8 cellular contexts compared by ENCODE assay signal in genomic region chr13:25046985-25047660, GRCh38. TPM values are rescaled to one million over a fixed set of nuclear protein-coding genes. Genes with fewer than 3 reads are reported as not detected.
DNase-seq lines count a peak whose midpoint lies in the region; ATAC-seq, FAIRE-seq and TF ChIP-seq lines count a peak whose summit lies in the region.

No MANE protein-coding gene starts in this region.

- peak overlapping the region; percentile 54 for H2BK5ac ChIP-seq in trophoblast cell (ENCODE audit: low read depth, low read length, poor library complexity)

- no peak overlapping the region for H3K23ac ChIP-seq in trophoblast cell (ENCODE audit: low read length)

- TF ChIP-seq POLR2A in body of pancreas (IDR thresholded peaks at IDR 0.05) = no peak

- no peak for FAIRE-seq in D721Med (lab: Jason Lieb, UNC)

- TF ChIP-seq CTCF in D721Med (IDR thresholded peaks at IDR 0.05; ENCODE audit: insufficient read depth, missing control alignments) (no peak), foreskin fibroblast (IDR thresholded peaks at IDR 0.05; ENCODE audit: low read depth, low read length) (no peak), body of pancreas (IDR thresholded peaks at IDR 0.05) (no peak)

- H3K9ac ChIP-seq in trophoblast cell (ENCODE audit: low read length) = peak overlapping the region; percentile 56

- no peak overlapping the region for H3K18ac ChIP-seq in trophoblast cell (ENCODE audit: low read length)

- H2AK5ac ChIP-seq in trophoblast cell (ENCODE audit: low read length) = no peak overlapping the region

- H3K27me3 ChIP-seq in trophoblast cell (ENCODE audit: insufficient read depth, low read length) (no peaks in the 10 kb centered on the region), body of pancreas (peaks cover 0 to 14% of the 10 kb centered on the region in 2 donors)

- peak overlapping the region; percentile 93 for H3K4me2 ChIP-seq in trophoblast cell (ENCODE audit: low read length)

- no peak overlapping the region for H2BK12ac ChIP-seq in trophoblast cell (ENCODE audit: low read length)

- H4K8ac ChIP-seq in trophoblast cell (ENCODE audit: low read depth, low read length) = peak overlapping the region; percentile 18

- H3K14ac ChIP-seq in trophoblast cell (ENCODE audit: low read length) = no peak overlapping the region

- WGBS in trophoblast cell (ENCODE audit: extremely low coverage, insufficient coverage, insufficient read length) = no CpG with 5 or more reads among the region's 43 CpGs
- WGBS in body of pancreas, 2 donors = 2% methylated on average over 13 to 43 of the region's 43 CpGs

- H3K36me3 ChIP-seq in trophoblast cell (ENCODE audit: control insufficient read depth in 1 of 2, insufficient read depth in 2 of 2, low read length in 2 of 2) (peaks cover 2 to 3% of the 10 kb centered on the region in 2 experiments), body of pancreas (replicated peaks in 1 of 2; ENCODE audit: insufficient read depth in 1 of 2, low read depth in 2 of 2) (no peaks in the 10 kb centered on the region)

- H3K4me1 ChIP-seq in trophoblast cell (ENCODE audit: control insufficient read depth in 1 of 2, insufficient read depth in 2 of 2, low read length in 2 of 2) (peaks cover 0 to 4% of the 10 kb centered on the region in 2 experiments), body of pancreas (peaks cover 7% of the 10 kb centered on the region)

- H4K91ac ChIP-seq in trophoblast cell (ENCODE audit: low read depth, low read length) = no peak overlapping the region

- no peak for ATAC-seq in body of pancreas

- peak overlapping the region; percentile 3 for H2AFZ ChIP-seq in trophoblast cell (ENCODE audit: insufficient read depth, low read length, poor library complexity)

- peak overlapping the region; percentile 67 for H3K27ac ChIP-seq in trophoblast cell (ENCODE audit: low read depth, low read length)
- H3K27ac ChIP-seq in body of pancreas = no peak overlapping the region

- H3K79me2 ChIP-seq in trophoblast cell (ENCODE audit: control insufficient read depth, insufficient read depth, low read length, poor library complexity) = peaks cover 2% of the 10 kb centered on the region

- H3K9me3 ChIP-seq in trophoblast cell (ENCODE audit: insufficient read depth, low read depth, low read length) (no peaks in the 10 kb centered on the region), body of pancreas (no peaks in the 10 kb centered on the region)

- H2BK120ac ChIP-seq in trophoblast cell (ENCODE audit: insufficient read depth, low read length, poor library complexity) = no peak overlapping the region

- DNase-seq in D721Med (ENCODE audit: insufficient read length, low spot score) (peak; percentile 31), NCI-H526 (lab: John Stamatoyannopoulos, UW) (peak; percentile 50 to 82), foreskin fibroblast (peak; percentile 21 to 58), trophoblast cell (peak in 1 of 2 donors; percentile 3), MV-4-11 (lab: John Stamatoyannopoulos, UW) (no peak), SW480 (ENCODE audit: low spot score) (no peak), body of pancreas (no peak), NCI-H1092 treated with DMSO at 0.1 percent for 48 hours (lab: John Stamatoyannopoulos, UW) (no peak)

- H4K12ac ChIP-seq in trophoblast cell (ENCODE audit: low read depth, low read length) = peak overlapping the region; percentile 74

- H3K79me1 ChIP-seq in trophoblast cell (ENCODE audit: low read length) = peaks cover 2% of the 10 kb centered on the region

- H3K4me3 ChIP-seq in foreskin fibroblast (ENCODE audit: low read depth in 1 of 2, low read length in 2 of 2) = peak overlapping the region; percentile 31 to 48
- H3K4me3 ChIP-seq in trophoblast cell (ENCODE audit: low read depth, low read length) = peak overlapping the region; percentile 73
- H3K4me3 ChIP-seq in body of pancreas = no peak overlapping the region

- intact Hi-C loops in body of pancreas (cut with DNase I) = no loop called here

- no peak overlapping the region for H3K4ac ChIP-seq in trophoblast cell (ENCODE audit: low read depth, low read length)

RNA-seq across cellular contexts. Expression of gene PABPC3, which starts 48.8 kb away (rescaled TPM):
- 0.49 and 0.59 TPM in 2 replicates for polyA plus RNA-seq in trophoblast cell (2013)
- total RNA-seq in body of pancreas = not detected

Comparison
In these comparisons a context has a peak if more than half of its experiments do, and no peak if none do; other contexts are left out.
1. DNase-seq: peak in D721Med (single experiment), NCI-H526 (2 of 2) and foreskin fibroblast (2 of 2); none in MV-4-11 (single experiment), SW480 (single experiment), body of pancreas (0 of 4) and NCI-H1092 treated with DMSO at 0.1 percent for 48 hours (single experiment).
2. H3K4me3 ChIP-seq: peak in foreskin fibroblast (2 of 2) and trophoblast cell (single experiment); none in body of pancreas (0 of 2).